In genomic region chr14:95872777-95873176, GRCh38 we compare ENCODE assay signal across 28 cellular contexts. TPM values are rescaled to one million over a fixed set of nuclear protein-coding genes. Genes with fewer than 3 reads are reported as not detected.
"Had no signal": no experiment of that assay in that cellular context is flagged by ENCODE, and none has a peak within 500 bp of the region (broad histone marks: within the 10 kb centered on the region; RNA-seq: fewer than 3 reads in every experiment).

No MANE protein-coding gene starts in this region.

- H3K4me3 ChIP-seq: hepatocyte, left ventricle myocardium inferior, lung, neural progenitor cell, ovary, right atrium auricular region, right lobe of liver, smooth muscle cell, suprapubic skin, thoracic aorta, tibial artery, upper lobe of right lung had no signal

- H3K36me3 ChIP-seq: left ventricle myocardium inferior, neural progenitor cell, ovary, right atrium auricular region, right lobe of liver, suprapubic skin, thoracic aorta, tibial artery, upper lobe of right lung had no signal

- DNase-seq: islet precursor cell; left ventricle myocardium inferior; mesendoderm; naive B cell; natural killer cell; nephron progenitor cell; ovary; right lobe of liver; stimulated activated CD4-positive, alpha-beta T cell treated with anti-CD3 and anti-CD28 coated beads, Interleukin-1b, Interleukin-23, amount 100 ng/mL, for 48 hours; stimulated activated CD4-positive, alpha-beta T cell treated with anti-CD3 and anti-CD28 coated beads, Interleukin-2, amount 100 ng/mL, for 48 hours; stimulated activated CD4-positive, alpha-beta T cell treated with anti-CD3 and anti-CD28 coated beads, Interleukin-4, amount 100 ng/mL, for 4 hours; stimulated activated CD8-positive, alpha-beta memory T cell treated with anti-CD3 and anti-CD28 coated beads, Interleukin-4, amount 100 ng/mL, for 48 hours; stimulated activated naive CD4-positive, alpha-beta T cell; tibial artery; trophoblast cell; upper lobe of right lung had no signal

- H3K9ac ChIP-seq: neural progenitor cell had no signal

- H3K27ac ChIP-seq: hepatocyte, left ventricle myocardium inferior, neural progenitor cell, ovary, right atrium auricular region, right lobe of liver, suprapubic skin, thoracic aorta, tibial artery, upper lobe of right lung had no signal

- H3K27me3 ChIP-seq: ovary had no signal

- ATAC-seq: natural killer cell, right lobe of liver, upper lobe of right lung had no signal

- H2AFZ ChIP-seq: hepatocyte, neural progenitor cell had no signal

- H3K9me3 ChIP-seq: left ventricle myocardium inferior, ovary, right atrium auricular region, right lobe of liver, suprapubic skin, thoracic aorta, tibial artery, upper lobe of right lung had no signal

- H3K4me2 ChIP-seq: hepatocyte, neural progenitor cell, smooth muscle cell had no signal

- H3K4me1 ChIP-seq: upper lobe of right lung had no signal

RNA-seq across cellular contexts. Expression of gene TUNAR, which starts 3.9 kb away (rescaled TPM):
- total RNA-seq: left ventricle myocardium inferior, mesothelial cell of epicardium, natural killer cell, omental fat pad, pulmonary artery endothelial cell, right atrium auricular region, right lobe of liver, skeletal muscle tissue, smooth muscle cell, subcutaneous adipose tissue, suprapubic skin, thoracic aorta, upper lobe of right lung had no signal
- polyA plus RNA-seq: hepatocyte, smooth muscle cell had no signal
